ENCODE assay signal across 14 cellular contexts in the genomic region with DNA sequence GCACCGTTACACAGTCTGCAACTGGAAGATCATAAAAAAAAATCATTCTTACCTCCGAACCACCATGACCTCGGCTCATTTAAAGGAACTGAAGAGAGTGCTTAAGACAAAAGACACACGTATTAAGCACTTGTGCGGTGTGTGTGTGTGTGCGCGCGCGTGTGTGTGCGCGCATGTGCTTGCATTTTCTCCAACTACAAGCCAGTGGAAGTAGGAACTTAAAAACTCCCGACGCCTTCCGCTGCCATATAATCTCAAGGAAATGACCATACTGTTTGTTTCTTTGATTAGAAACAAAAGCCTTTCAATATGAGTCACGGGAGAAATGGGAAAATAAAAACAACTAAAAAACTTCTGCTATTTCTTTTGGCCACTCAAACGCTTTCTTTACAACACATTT. TPM values are rescaled to one million over a fixed set of nuclear protein-coding genes. Genes with fewer than 3 reads are reported as not detected.
A peak's percentile ranks its signal among the peaks of the same experiment; 100 is the strongest.
DNase-seq lines count a peak whose midpoint lies in the region; ATAC-seq and TF ChIP-seq lines count a peak whose summit lies in the region.
"Had no signal": no experiment of that assay in that cellular context is flagged by ENCODE, and none has a peak within 500 bp of the region (broad histone marks: within the 10 kb centered on the region; RNA-seq: fewer than 3 reads in every experiment).

No MANE protein-coding gene starts in this region.

- H3K9ac ChIP-seq in BLaER1 treated with 17β-estradiol and CSF1 and Interleukin-3, amounts not matched to agents 10 nM and 100 nM, result peak overlapping the region; percentile 86 to 96 (median 90)

- H3K27ac ChIP-seq in BLaER1 treated with 17β-estradiol and CSF1 and Interleukin-3, amounts not matched to agents 10 nM and 100 nM, result peak overlapping the region; percentile 88 to 99 (median 94)
- peak overlapping the region; percentile 37 to 70 for H3K27ac ChIP-seq in coronary artery
- H3K27ac ChIP-seq: C4-2B, VCaP had no signal

- H3K4me2 ChIP-seq in BLaER1 treated with 17β-estradiol and CSF1 and Interleukin-3, amounts not matched to agents 10 nM and 100 nM, result peak overlapping the region; percentile 78 to 98 (median 90)

- peak overlapping the region in 1 of 6 donors; percentile 55 for H3K27ac Mint-ChIP-seq in naive B cell
- H3K27ac Mint-ChIP-seq: brain, HFFc6, progenitor cell of endocrine pancreas had no signal

- H3K27me3 ChIP-seq in BLaER1 treated with 17β-estradiol and CSF1 and Interleukin-3, amounts not matched to agents 10 nM and 100 nM, result no peaks in the 10 kb centered on the region

- no peak for TF ChIP-seq CTCF in coronary artery (IDR thresholded peaks at IDR 0.05)

- ATAC-seq in HG03432 (IDR thresholded peaks at IDR 0.05; ENCODE audit: unreplicated experiment) (peak; percentile 56), naive B cell (ENCODE audit: low read depth in 2 of 2) (peak in 1 of 2 donors; percentile 36)

- H3K9me3 Mint-ChIP-seq in naive B cell, result peaks cover 0 to 8% (median 2%) of the 10 kb centered on the region in 7 donors
- H3K9me3 Mint-ChIP-seq: HFFc6 had no signal

- H3K27me3 Mint-ChIP-seq in naive B cell, result peaks cover 0 to 7% (median 0%) of the 10 kb centered on the region in 3 donors
- H3K27me3 Mint-ChIP-seq: brain, progenitor cell of endocrine pancreas had no signal

- H3K4me1 ChIP-seq in BLaER1 treated with 17β-estradiol and CSF1 and Interleukin-3, amounts not matched to agents 10 nM and 100 nM, result peaks cover 48 to 59% (median 50%) of the 10 kb centered on the region in 10 experiments

- H3K36me3 ChIP-seq in BLaER1 treated with 17β-estradiol and CSF1 and Interleukin-3, amounts not matched to agents 10 nM and 100 nM, result peaks cover 0 to 14% (median 2%) of the 10 kb centered on the region in 11 experiments; a peak in 5 of 22 replicates

- H3K4me3 ChIP-seq in BLaER1 treated with 17β-estradiol and CSF1 and Interleukin-3, amounts not matched to agents 10 nM and 100 nM, result peak overlapping the region; percentile 53 to 77 (median 70)
- peak overlapping the region; percentile 53 for H3K4me3 ChIP-seq in coronary artery

- peaks cover 0 to 10% (median 3%) of the 10 kb centered on the region in 11 experiments; a peak in 10 of 22 replicates for H3K9me3 ChIP-seq in BLaER1 treated with 17β-estradiol and CSF1 and Interleukin-3, amounts not matched to agents 10 nM and 100 nM (replicated peaks in 1 of 11)

- DNase-seq in coronary artery (ENCODE audit: low spot score) (no peak), naive B cell (no peak), NCI-H2081 treated with DMSO at 0.1 percent for 48 hours (lab: John Stamatoyannopoulos, UW) (no peak), hippocampal formation (lab: John Stamatoyannopoulos, UW) (no peak)
- DNase-seq in stimulated activated naive CD4-positive, alpha-beta T cell treated with Interleukin-2 at 50 U/mL for 16 hours (lab: John Stamatoyannopoulos, UW), result no peak
- no peak for DNase-seq in stimulated activated CD4-positive, alpha-beta T cell treated with anti-CD3 and anti-CD28 coated beads, Interleukin-2, amount 100 ng/mL, for 24 hours
- DNase-seq: HFFc6, NCI-H748 treated with DMSO at 0.1 percent for 48 hours had no signal

- H3K4me1 Mint-ChIP-seq in naive B cell, result peaks cover 7 to 15% (median 9%) of the 10 kb centered on the region in 3 donors

- peaks cover 0 to 8% (median 0%) of the 10 kb centered on the region in 11 experiments; a peak in 3 of 22 replicates for H4K20me1 ChIP-seq in BLaER1 treated with 17β-estradiol and CSF1 and Interleukin-3, amounts not matched to agents 10 nM and 100 nM

- peak overlapping the region in 7 of 8 donors; percentile 1 to 88 (median 61) for H3K4me3 Mint-ChIP-seq in naive B cell
- H3K4me3 Mint-ChIP-seq: brain, HFFc6 had no signal

- H3K36me3 Mint-ChIP-seq in naive B cell, result peaks cover 0 to under 1% of the 10 kb centered on the region in 2 donors
- H3K36me3 Mint-ChIP-seq: brain had no signal

RNA-seq across cellular contexts. Expression of gene FRMD4B, which starts 32.4 kb away (rescaled TPM):
- polyA plus RNA-seq in naive B cell (ENCODE audit: low read depth in 6 of 6), result under 1 TPM in 4 of 6 donors, not detected in 2; 0.08 to 0.72 (median 0.37) TPM
